In genomic region chr15:26665950-26666921, GRCh38 we compare ENCODE assay signal across 1 cellular context.
TF ChIP-seq lines count a peak whose summit lies in the region.

No MANE protein-coding gene starts in this region.

TF ChIP-seq in K562, 482 proteins besides CTCF, POLR2A, EP300 and RAD21 (continued from another document):
- no peak for TF ChIP-seq THAP7 (CRISPR knock-in tag; IDR thresholded peaks at IDR 0.05)
- no peak for TF ChIP-seq MITF (IDR thresholded peaks at IDR 0.05)
- no peak for TF ChIP-seq NUFIP1 (IDR thresholded peaks at IDR 0.05; ENCODE audit: partially characterized antibody)
- no peak for TF ChIP-seq MXD1 (CRISPR knock-in tag; IDR thresholded peaks at IDR 0.05; ENCODE audit: borderline replicate concordance, poor library complexity, severe bottlenecking)
- TF ChIP-seq CBX8 (IDR thresholded peaks at IDR 0.05; ENCODE audit: borderline replicate concordance, extremely low read depth, low read depth, low read length, poor library complexity, severe bottlenecking) = no peak
- TF ChIP-seq BCOR (IDR thresholded peaks at IDR 0.05) = no peak
- TF ChIP-seq ILF3 (IDR thresholded peaks at IDR 0.05; ENCODE audit: borderline replicate concordance) = no peak
- TF ChIP-seq ZHX1 (conservative IDR thresholded peaks at IDR 0.05; ENCODE audit: low read length) = no peak
- TF ChIP-seq SMARCB1 (IDR thresholded peaks at IDR 0.05; ENCODE audit: insufficient read length, low read depth) = no peak
- TF ChIP-seq NONO (IDR thresholded peaks at IDR 0.05; ENCODE audit: low read depth in 2 of 2, low read length in 1 of 2) = no peak
